In genomic region chr19:49213791-49214190, GRCh38 we compare ENCODE assay signal across 14 cellular contexts. TPM values are rescaled to one million over a fixed set of nuclear protein-coding genes. Genes with fewer than 3 reads are reported as not detected.
A peak's percentile ranks its signal among the peaks of the same experiment; 100 is the strongest.
DNase-seq lines count a peak whose midpoint lies in the region; ATAC-seq, FAIRE-seq and TF ChIP-seq lines count a peak whose summit lies in the region.
"Had no signal": no experiment of that assay in that cellular context is flagged by ENCODE, and none has a peak within 500 bp of the region (broad histone marks: within the 10 kb centered on the region; RNA-seq: fewer than 3 reads in every experiment).

No MANE protein-coding gene starts in this region.

- no TSS peak for BruUV-seq in K562 (replicated peaks; lab: Mats Ljungman, UMichigan)

- TF ChIP-seq RAD21 in K562 (CRISPR knock-in tag; conservative IDR thresholded peaks at IDR 0.05 in 1 of 2, IDR thresholded peaks at IDR 0.05 in 1 of 2) = no peak

- in situ Hi-C loops in K562 (cut with MboI) = no loop called here

- FAIRE-seq in K562 (lab: Jason Lieb, UNC) = peak; percentile 80

- POLR2A ChIA-PET in K562 (lab: Yijun Ruan, JAX) = interaction anchor here (1.1 kb wide), 1 partner anchor 15 kb away, joined by 3 read pairs; no protein-coding TSS in a partner anchor

- CTCF ChIA-PET in K562 (lab: Yijun Ruan, JAX; ENCODE audit: low intra/inter-chr PET ratio) = interaction anchor here (0.5 kb wide), 1 partner anchor 259 kb away, joined by 3 read pairs; no protein-coding TSS in a partner anchor

- no peak for TF ChIP-seq POLR2A in K562 (conservative IDR thresholded peaks at IDR 0.05)

- H3K4me2 ChIP-seq in K562 (ENCODE audit: insufficient read depth, low read length) = no peak overlapping the region

- peak; percentile 39; the same call in 1 of the 2 replicates for TF ChIP-seq CTCF in HFFc6 (IDR thresholded peaks at IDR 0.05)
- TF ChIP-seq CTCF in K562 (IDR thresholded peaks at IDR 0.05 in 2 of 3, conservative IDR thresholded peaks at IDR 0.05 in 1 of 3; ENCODE audit: insufficient read depth in 2 of 3, low read depth in 1 of 3, low read length in 3 of 3) = peak; percentile 67 to 74 (median 68)
- TF ChIP-seq CTCF in neural crest cell (conservative IDR thresholded peaks at IDR 0.05) = peak; percentile 27
- no peak for TF ChIP-seq CTCF in right atrium auricular region (IDR thresholded peaks at IDR 0.05)

- H3K4me3 Mint-ChIP-seq in HFFc6 (no peak overlapping the region), neural crest cell (no peak overlapping the region)

- peaks cover 3% of the 10 kb centered on the region for H3K27me3 Mint-ChIP-seq in HFFc6 (ENCODE audit: insufficient read depth)
- H3K27me3 Mint-ChIP-seq in neural crest cell (ENCODE audit: low read depth) = peaks cover 4% of the 10 kb centered on the region

- no peaks in the 10 kb centered on the region for H3K9me3 ChIP-seq in K562 (replicated peaks; ENCODE audit: control insufficient read depth, insufficient read depth, low read depth, low read length)
- H3K9me3 ChIP-seq in right atrium auricular region = no peaks in the 10 kb centered on the region
- H3K9me3 ChIP-seq: lower lobe of right lung, SJSA1 had no signal

- no peak for TF ChIP-seq EP300 in K562 (IDR thresholded peaks at IDR 0.05; ENCODE audit: low read length)

- H4K20me1 ChIP-seq in K562 (replicated peaks; ENCODE audit: control insufficient read depth, insufficient read depth, low read length) = no peaks in the 10 kb centered on the region

- H3K9ac ChIP-seq in K562 (ENCODE audit: insufficient read depth in 1 of 2, low read depth in 2 of 2, low read length in 2 of 2) = no peak overlapping the region

- H3K9me3 Mint-ChIP-seq in HFFc6 (no peaks in the 10 kb centered on the region), neural crest cell (no peaks in the 10 kb centered on the region)

- no peaks in the 10 kb centered on the region; the same call in 2 of the 3 replicates for H3K79me2 ChIP-seq in K562 (ENCODE audit: control insufficient read depth, insufficient read depth, low read length)

- H3K4me1 Mint-ChIP-seq in HFFc6 (ENCODE audit: low read depth) (no peaks in the 10 kb centered on the region), neural crest cell (no peaks in the 10 kb centered on the region)

- no peak overlapping the region for H3K4me3 ChIP-seq in K562
- no peak overlapping the region for H3K4me3 ChIP-seq in right atrium auricular region
- H3K4me3 ChIP-seq: lower lobe of right lung, SJSA1, skin epidermis had no signal

- no peak overlapping the region for H3K27ac ChIP-seq in K562 (ENCODE audit: extremely low read depth, low read depth, low read length)
- H3K27ac ChIP-seq in right atrium auricular region = no peak overlapping the region
- H3K27ac ChIP-seq: lower lobe of right lung, SJSA1, skin epidermis had no signal

- H2AFZ ChIP-seq in K562 (ENCODE audit: low read depth, low read length) = no peak overlapping the region

- H3K36me3 ChIP-seq in K562 (ENCODE audit: control insufficient read depth, insufficient read depth, low read length) (peaks cover 11% of the 10 kb centered on the region; the same call in 2 of the 3 replicates), right atrium auricular region (peaks cover 27% of the 10 kb centered on the region)

- intact Hi-C loops in K562 (cut with micrococcal nuclease) = no loop called here

- WGBS in K562 (ENCODE audit: insufficient coverage, low coverage, missing lambda C conversion rate) = 34% methylated on average over 10 of the region's 13 CpGs

- H3K9me1 ChIP-seq in K562 (ENCODE audit: control insufficient read depth, insufficient read depth, low read length) = no peaks in the 10 kb centered on the region

- H3K36me3 Mint-ChIP-seq in HFFc6 (ENCODE audit: low read depth) = peaks cover 12% of the 10 kb centered on the region; the same call in 1 of the 2 replicates
- no peaks in the 10 kb centered on the region for H3K36me3 Mint-ChIP-seq in neural crest cell (ENCODE audit: low read depth)

- H3K27ac Mint-ChIP-seq in HFFc6 (no peak overlapping the region), neural crest cell (ENCODE audit: unreplicated experiment) (no peak overlapping the region)

- H3K27me3 ChIP-seq in K562 (ENCODE audit: control insufficient read depth in 2 of 2, insufficient read depth in 2 of 2, low read length in 2 of 2) (peaks cover 7 to 12% of the 10 kb centered on the region in 2 experiments; a peak in 3 of 5 replicates), right atrium auricular region (no peaks in the 10 kb centered on the region)
- H3K27me3 ChIP-seq: SJSA1 had no signal

- peaks cover 3 to 19% of the 10 kb centered on the region in 2 experiments; a peak in 4 of 5 replicates for H3K4me1 ChIP-seq in K562 (replicated peaks in 1 of 2; ENCODE audit: control insufficient read depth in 2 of 2, insufficient read depth in 2 of 2, low read length in 2 of 2)
- no peaks in the 10 kb centered on the region for H3K4me1 ChIP-seq in right atrium auricular region

- ATAC-seq in K562 = peak; percentile 58
- no peak for ATAC-seq in HG03432 (IDR thresholded peaks at IDR 0.05; ENCODE audit: unreplicated experiment)
- ATAC-seq: esophagus mucosa, lower lobe of right lung had no signal

- peak; percentile 34 for DNase-seq in DMS53 (lab: John Stamatoyannopoulos, UW)
- no peak for DNase-seq in DMS53 treated with DMSO at 0.1 percent for 48 hours (lab: John Stamatoyannopoulos, UW; ENCODE audit: unreplicated experiment)
- no peak for DNase-seq in HFFc6
- peak; percentile 69 to 86 (median 76) for DNase-seq in K562 (ENCODE audit: extremely low read depth in 1 of 4, low spot score in 3 of 4)
- no peak for DNase-seq in neural crest cell (ENCODE audit: low read depth, low spot score)
- DNase-seq in NCI-H1048 (lab: John Stamatoyannopoulos, UW) = no peak
- DNase-seq in right atrium auricular region (ENCODE audit: low spot score) = no peak
- DNase-seq: lower lobe of right lung, NCI-H2029 had no signal

TF ChIP-seq in K562, 482 proteins besides CTCF, POLR2A, EP300 and RAD21 (continues in another document):
- TF ChIP-seq ZNF764 (CRISPR knock-in tag; IDR thresholded peaks at IDR 0.05; ENCODE audit: low read depth) (peak; percentile 98), ELK1 (CRISPR knock-in tag; IDR thresholded peaks at IDR 0.05) (no peak), YY1 (IDR thresholded peaks at IDR 0.05; ENCODE audit: borderline replicate concordance in 1 of 3, control insufficient read depth in 1 of 3, extremely low read depth in 1 of 3, insufficient read depth in 3 of 3, insufficient read length in 1 of 3, insufficient replicate concordance in 2 of 3, low read depth in 1 of 3, low read length in 2 of 3) (peak in 1 of 3 experiments; percentile 74)

RNA-seq across cellular contexts. Expression of gene TRPM4, which starts 56.2 kb away (rescaled TPM):
- total RNA-seq in HFFc6 (2021; fragmentation: NEBNext Ultra II Directional; extraction: Animal tissue kit (Norgen Biotek cat#: 25700)) = 10 to 100 TPM; 25.5 to 32.5 (median 30.5) TPM
- 86.3 and 161 TPM in 2 replicates for total RNA-seq in K562 (2011; cell fraction: chromatin; rRNA removed; ENCODE audit: low replicate concordance)
- 82.0 and 87.9 TPM in 2 replicates for total RNA-seq in K562 (2011; cell fraction: nucleolus; rRNA removed)
- 97.8 and 143 TPM in 2 replicates for total RNA-seq in K562 (2011; cell fraction: nucleoplasm; rRNA removed)
- total RNA-seq in K562 (2014; rRNA removed) = 35.3 and 37.3 TPM in 2 replicates
- 7.9 and 8.3 TPM in 2 replicates for total RNA-seq in K562 (2014; rRNA removed; fragmentation: Illumina TruSeq; extraction: Trizol)
- 15.0 and 15.2 TPM in 2 replicates for total RNA-seq in K562 (2015; rRNA removed; fragmentation: Illumina TruSeq; extraction: Trizol)
- 34.6 and 37.8 TPM in 2 replicates for total RNA-seq in K562 (2021)
- 19.2 and 20.5 TPM in 2 replicates for polyA plus RNA-seq in K562 (2011; rRNA removed)
- polyA plus RNA-seq in K562 (2011; cell fraction: cytosol; rRNA removed) = 21.6 and 37.6 TPM in 2 replicates
- polyA plus RNA-seq in K562 (2011; cell fraction: nucleus; rRNA removed) = 66.9 and 85.9 TPM in 2 replicates
- polyA plus RNA-seq in K562 (2012) = 26.9 and 31.4 TPM in 2 replicates
- polyA plus RNA-seq in K562 (2014; fragmentation: Illumina TruSeq; extraction: Trizol) = 14.7 and 25.2 TPM in 2 replicates
- 1 to 10 TPM; 6.5 to 7.9 TPM for polyA plus RNA-seq in K562 (2014; fragmentation: Nextera tagmentation; extraction: Ambion mirVana)
- polyA plus RNA-seq in K562 (2014; rRNA removed) = 45.4 and 56.6 TPM in 2 replicates
- 5.8 and 8.2 TPM in 2 replicates for polyA minus RNA-seq in K562 (2011; rRNA and poly(A)+ RNA removed)
- 14.5 and 15.4 TPM in 2 replicates for polyA minus RNA-seq in K562 (2011; cell fraction: cytosol; rRNA and poly(A)+ RNA removed)
- 16.0 and 19.0 TPM in 2 replicates for polyA minus RNA-seq in K562 (2011; cell fraction: nucleus; rRNA and poly(A)+ RNA removed)
- total RNA-seq in neural crest cell = 8.1 and 9.6 TPM in 2 replicates
- 10 to 100 TPM; 20.6 to 22.8 TPM for total RNA-seq in right atrium auricular region

RNA-seq across cellular contexts. Expression of gene HRC, which starts 58.6 kb away (rescaled TPM):
- total RNA-seq in HFFc6 (2021; fragmentation: NEBNext Ultra II Directional; extraction: Animal tissue kit (Norgen Biotek cat#: 25700)) = not detected
- total RNA-seq in K562 (2011; cell fraction: chromatin; rRNA removed; ENCODE audit: low replicate concordance) = 32.2 and 45.2 TPM in 2 replicates
- total RNA-seq in K562 (2011; cell fraction: nucleolus; rRNA removed) = 32.8 and 33.2 TPM in 2 replicates
- 43.6 and 52.1 TPM in 2 replicates for total RNA-seq in K562 (2011; cell fraction: nucleoplasm; rRNA removed)
- total RNA-seq in K562 (2014; rRNA removed) = 15.6 and 20.8 TPM in 2 replicates
- 10.0 and 11.7 TPM in 2 replicates for total RNA-seq in K562 (2014; rRNA removed; fragmentation: Illumina TruSeq; extraction: Trizol)
- 15.9 and 16.1 TPM in 2 replicates for total RNA-seq in K562 (2015; rRNA removed; fragmentation: Illumina TruSeq; extraction: Trizol)
- 14.8 and 15.6 TPM in 2 replicates for total RNA-seq in K562 (2021)
- 13.1 and 22.3 TPM in 2 replicates for polyA plus RNA-seq in K562 (2011; rRNA removed)
- polyA plus RNA-seq in K562 (2011; cell fraction: cytosol; rRNA removed) = 12.4 and 22.9 TPM in 2 replicates
- polyA plus RNA-seq in K562 (2011; cell fraction: nucleus; rRNA removed) = 28.6 and 29.0 TPM in 2 replicates
- 15.3 and 17.4 TPM in 2 replicates for polyA plus RNA-seq in K562 (2012)
- polyA plus RNA-seq in K562 (2014; fragmentation: Illumina TruSeq; extraction: Trizol) = 17.9 and 18.7 TPM in 2 replicates
- 1 to 10 TPM in 1 of 2 experiments, under 1 TPM in 1; 0.66 to 1.2 TPM for polyA plus RNA-seq in K562 (2014; fragmentation: Nextera tagmentation; extraction: Ambion mirVana)
- 11.8 and 13.7 TPM in 2 replicates for polyA plus RNA-seq in K562 (2014; rRNA removed)
- polyA minus RNA-seq in K562 (2011; rRNA and poly(A)+ RNA removed) = 18.4 and 24.8 TPM in 2 replicates
- polyA minus RNA-seq in K562 (2011; cell fraction: cytosol; rRNA and poly(A)+ RNA removed) = 7.2 and 13.7 TPM in 2 replicates
- 4.0 and 6.3 TPM in 2 replicates for polyA minus RNA-seq in K562 (2011; cell fraction: nucleus; rRNA and poly(A)+ RNA removed)
- total RNA-seq in neural crest cell = 0.84 and 1.6 TPM in 2 replicates
- 1,000 to 10,000 TPM in 1 of 2 donors, 100 to 1,000 TPM in 1; 558 to 1,164 TPM for total RNA-seq in right atrium auricular region
- total RNA-seq: A172, SJSA1 had no signal

Comparison
In these comparisons a context has a peak if more than half of its experiments do, and no peak if none do; other contexts are left out.
1. DNase-seq: peak in DMS53 (single experiment) and K562 (4 of 4); none in DMS53 treated with DMSO at 0.1 percent for 48 hours (single experiment), HFFc6 (single experiment), neural crest cell (single experiment), NCI-H1048 (single experiment) and right atrium auricular region (single experiment).
2. CTCF ChIP-seq: peak in HFFc6 (single experiment), K562 (3 of 3) and neural crest cell (single experiment); none in right atrium auricular region (0 of 2).
3. RNA of gene HRC, which starts 58.6 kb away (total RNA-seq): 558 to 1,164 TPM in right atrium auricular region; 10.0 to 52.1 TPM in K562, 0.84 to 1.6 TPM in neural crest cell and not detected in HFFc6; every median in the first group is over 10 times any median in the second.